In the genomic region with DNA sequence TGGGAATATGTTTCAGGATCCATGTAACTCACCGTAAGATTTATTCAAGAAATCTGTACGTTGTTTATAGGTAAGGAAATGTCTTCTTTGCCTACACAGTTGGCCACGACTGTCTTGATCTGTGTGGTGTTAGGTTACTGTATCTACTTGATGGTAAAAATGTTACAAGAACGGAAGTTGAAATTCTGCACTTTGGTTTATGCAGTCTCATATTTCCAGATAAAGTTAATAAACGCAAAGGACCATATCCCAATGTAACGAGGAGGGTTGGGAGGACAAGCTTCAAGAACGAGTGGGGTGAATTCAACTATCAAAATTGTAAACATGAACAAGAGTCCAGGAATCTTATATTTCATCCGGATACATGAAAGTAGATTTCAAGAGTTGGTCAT, we compare ENCODE assay signal across 8 cellular contexts. TPM values are rescaled to one million over a fixed set of nuclear protein-coding genes. Genes with fewer than 3 reads are reported as not detected.
DNase-seq lines count a peak whose midpoint lies in the region; ATAC-seq and TF ChIP-seq lines count a peak whose summit lies in the region.

No MANE protein-coding gene starts in this region.

- H3K9ac ChIP-seq in adipocyte (ENCODE audit: low read length): peak overlapping the region; percentile 92

- intact Hi-C loops in left ventricle myocardium inferior (cut with micrococcal nuclease): no loop called here
- intact Hi-C loops in Right ventricle myocardium inferior (cut with DNase I): no loop called here
- intact Hi-C loops in testis (cut with DNase I; ENCODE audit: low total_unique reads): no loop called here

- H3K4me3 ChIP-seq in left ventricle myocardium inferior (peak overlapping the region; percentile 88), adipocyte (ENCODE audit: low read length) (peak overlapping the region; percentile 90), kidney epithelial cell (ENCODE audit: low read depth, low read length) (peak overlapping the region; percentile 86), testis (peak overlapping the region; percentile 91 to 97)

- DNase-seq in left ventricle myocardium inferior: no peak
- no peak for DNase-seq in Right ventricle myocardium inferior (ENCODE audit: missing footprints)
- peak; percentile 54 for DNase-seq in adipocyte (ENCODE audit: low read depth)
- DNase-seq in kidney epithelial cell (ENCODE audit: low read depth): no peak
- no peak for DNase-seq in testis
- DNase-seq in stimulated activated naive CD4-positive, alpha-beta T cell treated with Interleukin-2 at 50 U/mL for 16 hours (lab: John Stamatoyannopoulos, UW): no peak
- DNase-seq in activated CD8-positive, alpha-beta memory T cell treated with anti-CD3 and anti-CD28 coated beads, Interleukin-2, amount 50 U/mL, for 48 hours: no peak
- DNase-seq in NCI-H2029 treated with DMSO at 0.1 percent for 48 hours (lab: John Stamatoyannopoulos, UW): no peak

- no peak for TF ChIP-seq CTCF in left ventricle myocardium inferior (IDR thresholded peaks at IDR 0.05; ENCODE audit: borderline replicate concordance)
- no peak for TF ChIP-seq CTCF in kidney epithelial cell (IDR thresholded peaks at IDR 0.05; ENCODE audit: insufficient read depth, low read length, poor library complexity, severe bottlenecking)
- no peak for TF ChIP-seq CTCF in testis (IDR thresholded peaks at IDR 0.05)

- H3K36me3 ChIP-seq in left ventricle myocardium inferior (no peaks in the 10 kb centered on the region), adipocyte (ENCODE audit: control insufficient read depth, insufficient read depth, low read length, severe bottlenecking) (no peaks in the 10 kb centered on the region), kidney epithelial cell (ENCODE audit: control insufficient read depth, insufficient read depth, low read length) (no peaks in the 10 kb centered on the region), testis (ENCODE audit: low read depth, missing control alignments) (no peaks in the 10 kb centered on the region)

- WGBS in testis, 2 donors: 7 to 11% methylated on average over 8 of the region's 8 CpGs

- peak overlapping the region; percentile 100 for H3K27ac ChIP-seq in left ventricle myocardium inferior (replicated peaks)
- H3K27ac ChIP-seq in testis: peak overlapping the region; percentile 98 to 100

- TF ChIP-seq POLR2A in testis (IDR thresholded peaks at IDR 0.05): no peak

- H3K27me3 ChIP-seq in left ventricle myocardium inferior (ENCODE audit: low read depth): no peaks in the 10 kb centered on the region
- no peaks in the 10 kb centered on the region for H3K27me3 ChIP-seq in adipocyte (replicated peaks; ENCODE audit: control insufficient read depth, insufficient read depth, low read length)
- H3K27me3 ChIP-seq in kidney epithelial cell (ENCODE audit: control insufficient read depth, insufficient read depth, low read length): no peaks in the 10 kb centered on the region
- no peaks in the 10 kb centered on the region for H3K27me3 ChIP-seq in testis

- no peaks in the 10 kb centered on the region for H3K9me3 ChIP-seq in left ventricle myocardium inferior (replicated peaks)
- no peaks in the 10 kb centered on the region for H3K9me3 ChIP-seq in adipocyte (ENCODE audit: control insufficient read depth, low read length)
- no peaks in the 10 kb centered on the region for H3K9me3 ChIP-seq in testis

- H3K4me1 ChIP-seq in left ventricle myocardium inferior (peaks cover 65% of the 10 kb centered on the region), adipocyte (ENCODE audit: control insufficient read depth, insufficient read depth, low read length) (peaks cover 29% of the 10 kb centered on the region), testis (peaks cover 18% of the 10 kb centered on the region)

- ATAC-seq in Right ventricle myocardium inferior: no peak

RNA-seq across cellular contexts. Expression of a gene that starts 1.0 kb away (rescaled TPM):
- total RNA-seq in left ventricle myocardium inferior (13.4 TPM), Right ventricle myocardium inferior (12.9 TPM), kidney epithelial cell (11.3 and 12.9 TPM in 2 replicates), testis (10 to 100 TPM; 22.7 to 25.4 TPM)
- 8.6 TPM for polyA plus RNA-seq in testis (ENCODE audit: insufficient read depth, low read depth, low replicate concordance)

RNA-seq across cellular contexts. Expression of a gene that starts 50.6 kb away (rescaled TPM):
- 75.0 TPM for total RNA-seq in left ventricle myocardium inferior
- 80.8 TPM for total RNA-seq in Right ventricle myocardium inferior
- total RNA-seq in kidney epithelial cell: 110 and 149 TPM in 2 replicates
- 100 to 1,000 TPM; 139 to 174 TPM for total RNA-seq in testis
- 100.0 TPM for polyA plus RNA-seq in testis (ENCODE audit: insufficient read depth, low read depth, low replicate concordance)

RNA-seq across cellular contexts. Expression of a gene that starts 51.4 kb away (rescaled TPM):
- total RNA-seq in left ventricle myocardium inferior: 21.4 TPM
- total RNA-seq in Right ventricle myocardium inferior: 23.9 TPM
- 43.4 and 43.6 TPM in 2 replicates for total RNA-seq in kidney epithelial cell
- total RNA-seq in testis: 10 to 100 TPM; 51.6 to 55.9 TPM
- polyA plus RNA-seq in testis (ENCODE audit: insufficient read depth, low read depth, low replicate concordance): 37.8 TPM
